ENCODE assay signal across 10 cellular contexts in the genomic region with DNA sequence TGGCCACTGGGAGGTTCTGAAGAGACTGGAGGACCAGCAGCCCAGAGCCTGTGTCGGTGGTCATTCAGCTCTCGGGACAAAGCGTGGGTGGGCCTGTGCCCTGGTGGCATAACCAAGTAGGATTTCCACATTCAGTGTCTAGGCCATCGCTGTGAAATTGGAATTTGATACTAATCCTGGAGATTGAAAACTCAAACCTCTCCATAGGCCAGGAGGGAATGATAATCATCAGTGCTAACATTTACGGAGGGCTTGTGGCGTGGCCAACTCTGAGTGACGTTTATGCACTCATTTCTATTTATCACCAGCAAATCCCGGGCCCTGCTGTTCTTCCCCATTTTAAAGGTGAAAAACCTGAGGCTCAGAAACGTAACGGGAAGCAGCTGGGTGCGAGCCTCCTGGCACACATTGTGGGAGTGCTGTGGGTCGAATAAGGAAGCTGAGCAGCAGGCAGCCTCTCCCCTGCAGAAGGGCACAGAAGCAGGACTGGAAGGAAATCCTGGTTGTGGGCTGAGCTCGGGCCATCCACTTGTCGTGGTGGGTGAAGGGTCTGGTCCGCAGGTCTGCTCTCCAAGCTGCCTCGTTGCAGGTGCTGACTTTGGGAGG. TPM values are rescaled to one million over a fixed set of nuclear protein-coding genes. Genes with fewer than 3 reads are reported as not detected.
DNase-seq lines count a peak whose midpoint lies in the region; ATAC-seq and TF ChIP-seq lines count a peak whose summit lies in the region.
"Had no signal": no experiment of that assay in that cellular context is flagged by ENCODE, and none has a peak within 500 bp of the region (broad histone marks: within the 10 kb centered on the region; RNA-seq: fewer than 3 reads in every experiment).

No MANE protein-coding gene starts in this region.

- H3K9me3 ChIP-seq in breast epithelium (no peaks in the 10 kb centered on the region), muscle layer of duodenum (ENCODE audit: control insufficient read depth in 1 of 2, low read length in 2 of 2) (no peaks in the 10 kb centered on the region), upper lobe of left lung (no peaks in the 10 kb centered on the region)

- 56 to 77% methylated on average over 10 to 16 of the region's 16 CpGs for WGBS in upper lobe of left lung, 2 donors

- no peaks in the 10 kb centered on the region for H3K36me3 ChIP-seq in breast epithelium
- H3K36me3 ChIP-seq in muscle layer of duodenum (ENCODE audit: control insufficient read depth in 1 of 2, insufficient read depth in 2 of 2, low read length in 2 of 2), result no peaks in the 10 kb centered on the region
- H3K36me3 ChIP-seq in upper lobe of left lung, result no peaks in the 10 kb centered on the region

- no peaks in the 10 kb centered on the region for H3K36me3 Mint-ChIP-seq in activated naive CD8-positive, alpha-beta T cell treated with anti-CD3 and anti-CD28 coated beads, Interleukin-2, amount 10 ng/mL, durations not matched to agents 7 days and 5 days
- no peaks in the 10 kb centered on the region for H3K36me3 Mint-ChIP-seq in activated naive CD8-positive, alpha-beta T cell treated with anti-CD3 and anti-CD28 coated beads for 36 hours

- H3K27me3 ChIP-seq in breast epithelium (no peaks in the 10 kb centered on the region), muscle layer of duodenum (ENCODE audit: low read depth, low read length) (no peaks in the 10 kb centered on the region), upper lobe of left lung (no peaks in the 10 kb centered on the region)

- H3K27ac ChIP-seq in breast epithelium (peak overlapping the region; percentile 67 to 73), muscle layer of duodenum (ENCODE audit: low read length) (peak overlapping the region; percentile 65), upper lobe of left lung (peak overlapping the region; percentile 33 to 83 (median 49))

- H3K9me3 Mint-ChIP-seq in activated naive CD8-positive, alpha-beta T cell treated with anti-CD3 and anti-CD28 coated beads, Interleukin-2, amount 10 ng/mL, durations not matched to agents 7 days and 5 days, result no peaks in the 10 kb centered on the region
- no peaks in the 10 kb centered on the region for H3K9me3 Mint-ChIP-seq in activated naive CD8-positive, alpha-beta T cell treated with anti-CD3 and anti-CD28 coated beads for 36 hours
- H3K9me3 Mint-ChIP-seq: dendritic cell treated with granulocyte-macrophage colony-stimulating factor and Interleukin-4, amounts not matched to agents 40 ng/mL and 50 ng/mL, for 4 days had no signal

- no peak overlapping the region for H3K4me3 Mint-ChIP-seq in activated naive CD8-positive, alpha-beta T cell treated with anti-CD3 and anti-CD28 coated beads, Interleukin-2, amount 10 ng/mL, durations not matched to agents 7 days and 5 days
- no peak overlapping the region for H3K4me3 Mint-ChIP-seq in activated naive CD8-positive, alpha-beta T cell treated with anti-CD3 and anti-CD28 coated beads for 36 hours
- H3K4me3 Mint-ChIP-seq: dendritic cell treated with granulocyte-macrophage colony-stimulating factor and Interleukin-4, amounts not matched to agents 40 ng/mL and 50 ng/mL, for 4 days had no signal

- intact Hi-C loops in breast epithelium (cut with DNase I; ENCODE audit: low total_unique reads), result loop anchor here (10.0 kb wide), 1 partner anchor 1100 kb away; no protein-coding TSS in a partner anchor

- DNase-seq in activated naive CD8-positive, alpha-beta T cell treated with anti-CD3 and anti-CD28 coated beads, Interleukin-2, amount 10 ng/mL, durations not matched to agents 7 days and 5 days, result no peak
- no peak for DNase-seq in activated naive CD8-positive, alpha-beta T cell treated with anti-CD3 and anti-CD28 coated beads for 36 hours
- DNase-seq in breast epithelium (ENCODE audit: low spot score in 2 of 2), result no peak
- no peak for DNase-seq in upper lobe of left lung
- no peak for DNase-seq in iPS-NIHi11 (ENCODE audit: low spot score)
- DNase-seq in amniotic stem cell (lab: John Stamatoyannopoulos, UW), result no peak
- DNase-seq: NCI-H2227 treated with DMSO at 0.1 percent for 48 hours had no signal

- ATAC-seq in activated naive CD8-positive, alpha-beta T cell treated with anti-CD3 and anti-CD28 coated beads, Interleukin-2, amount 10 ng/mL, durations not matched to agents 7 days and 5 days (ENCODE audit: low read depth), result no peak
- no peak for ATAC-seq in upper lobe of left lung (ENCODE audit: low FRiP score in 2 of 2)
- ATAC-seq in HG03175 (IDR thresholded peaks at IDR 0.05; ENCODE audit: unreplicated experiment), result no peak

- H3K27me3 Mint-ChIP-seq in activated naive CD8-positive, alpha-beta T cell treated with anti-CD3 and anti-CD28 coated beads, Interleukin-2, amount 10 ng/mL, durations not matched to agents 7 days and 5 days, result no peaks in the 10 kb centered on the region
- no peaks in the 10 kb centered on the region for H3K27me3 Mint-ChIP-seq in activated naive CD8-positive, alpha-beta T cell treated with anti-CD3 and anti-CD28 coated beads for 36 hours

- no peak for TF ChIP-seq POLR2A in breast epithelium (IDR thresholded peaks at IDR 0.05)
- TF ChIP-seq POLR2A in upper lobe of left lung (IDR thresholded peaks at IDR 0.05), result no peak

- TF ChIP-seq EP300 in upper lobe of left lung (IDR thresholded peaks at IDR 0.05), result no peak

- H3K4me1 ChIP-seq in breast epithelium (peaks cover 15 to 48% of the 10 kb centered on the region in 2 donors), muscle layer of duodenum (ENCODE audit: control insufficient read depth in 1 of 2, insufficient read depth in 2 of 2, low read length in 2 of 2) (peaks cover 11 to 43% of the 10 kb centered on the region in 2 donors), upper lobe of left lung (peaks cover 45 to 58% (median 52%) of the 10 kb centered on the region in 4 donors)

- POLR2A ChIA-PET in activated naive CD8-positive, alpha-beta T cell treated with anti-CD3 and anti-CD28 coated beads, Interleukin-2, amount 10 ng/mL, durations not matched to agents 7 days and 5 days (lab: Charles Lee), result interaction anchor here (0.7 to 1.3 kb wide), 5 partner anchors 19 to 27 kb away, joined by 3 read pairs; no protein-coding TSS in a partner anchor

- H3K4me3 ChIP-seq in breast epithelium (peak overlapping the region in 1 of 3 donors; percentile 0), muscle layer of duodenum (ENCODE audit: low read depth in 1 of 2, low read length in 2 of 2) (no peak overlapping the region), upper lobe of left lung (no peak overlapping the region)

- H3K4me1 Mint-ChIP-seq in activated naive CD8-positive, alpha-beta T cell treated with anti-CD3 and anti-CD28 coated beads, Interleukin-2, amount 10 ng/mL, durations not matched to agents 7 days and 5 days, result peaks cover 28% of the 10 kb centered on the region
- H3K4me1 Mint-ChIP-seq in activated naive CD8-positive, alpha-beta T cell treated with anti-CD3 and anti-CD28 coated beads for 36 hours, result peaks cover 30% of the 10 kb centered on the region

- H3K27ac Mint-ChIP-seq in activated naive CD8-positive, alpha-beta T cell treated with anti-CD3 and anti-CD28 coated beads, Interleukin-2, amount 10 ng/mL, durations not matched to agents 7 days and 5 days, result peak overlapping the region; percentile 57
- H3K27ac Mint-ChIP-seq in activated naive CD8-positive, alpha-beta T cell treated with anti-CD3 and anti-CD28 coated beads for 36 hours, result no peak overlapping the region
- H3K27ac Mint-ChIP-seq: dendritic cell treated with granulocyte-macrophage colony-stimulating factor and Interleukin-4, amounts not matched to agents 40 ng/mL and 50 ng/mL, for 4 days had no signal

- TF ChIP-seq CTCF in breast epithelium (IDR thresholded peaks at IDR 0.05) (no peak), upper lobe of left lung (IDR thresholded peaks at IDR 0.05) (no peak)

RNA-seq across cellular contexts. Expression of gene RAI1, which starts 33.1 kb away (rescaled TPM):
- total RNA-seq in activated naive CD8-positive, alpha-beta T cell treated with anti-CD3 and anti-CD28 coated beads, Interleukin-2, amount 10 ng/mL, durations not matched to agents 7 days and 5 days, result 10 to 100 TPM; 25.0 to 25.5 TPM
- total RNA-seq in activated naive CD8-positive, alpha-beta T cell treated with anti-CD3 and anti-CD28 coated beads for 36 hours, result 10 to 100 TPM; 19.6 to 21.1 TPM
- total RNA-seq in breast epithelium, result 10 to 100 TPM in 2 of 3 donors, 1 to 10 TPM in 1; 5.6 to 25.6 (median 20.6) TPM
- 10 to 100 TPM; 33.8 to 76.6 (median 41.2) TPM for total RNA-seq in upper lobe of left lung
